24 cellular contexts compared by ENCODE assay signal in genomic region chr9:123283048-123283408, GRCh38.
"Had no signal": no experiment of that assay in that cellular context is flagged by ENCODE, and none has a peak within 500 bp of the region (broad histone marks: within the 10 kb centered on the region; RNA-seq: fewer than 3 reads in every experiment).

No MANE protein-coding gene starts in this region.

- H3K27ac Mint-ChIP-seq: activated CD4-positive, alpha-beta memory T cell treated with anti-CD3 and anti-CD28 coated beads, Interleukin-2, amount 10 ng/mL, durations not matched to agents 7 days and 5 days; activated CD4-positive, alpha-beta T cell treated with anti-CD3 and anti-CD28 coated beads, Interleukin-2, amount 10 ng/mL, durations not matched to agents 7 days and 5 days; activated naive CD4-positive, alpha-beta T cell treated with anti-CD3 and anti-CD28 coated beads, Interleukin-2, amount 50 U/mL, for 24 hours; activated T-helper 2 cell treated with anti-CD3 and anti-CD28 coated beads, Interferon-gamma antibody, Interleukin-2, Interleukin-4, amounts not matched to agents 10 μg/mL and 5 μg/mL and 100 μg/mL, durations not matched to agents 14 hours and 24 hours and 36 hours; natural killer cell; neural progenitor cell; stimulated activated naive B cell treated with anti-CD40 and anti-IgM and Interleukin-4, amounts not matched to agents 10 μg/mL and 1 μg/mL and 100 μg/mL, for 72 hours had no signal

- H3K27ac ChIP-seq: breast epithelium, lower lobe of right lung, neural progenitor cell, psoas muscle, stomach, tibial artery, upper lobe of right lung had no signal

- H3K36me3 ChIP-seq: breast epithelium, lower lobe of right lung, neural progenitor cell, stomach, tibial artery, upper lobe of right lung had no signal

- H3K4me1 ChIP-seq: breast epithelium, lower lobe of right lung, tibial artery, upper lobe of right lung had no signal

- H3K27me3 Mint-ChIP-seq: activated CD4-positive, alpha-beta T cell treated with anti-CD3 and anti-CD28 coated beads, Interleukin-2, amount 10 ng/mL, durations not matched to agents 7 days and 5 days; activated naive CD4-positive, alpha-beta T cell treated with anti-CD3 and anti-CD28 coated beads, Interleukin-2, amount 50 U/mL, for 24 hours; central memory CD8-positive, alpha-beta T cell; stimulated activated naive B cell treated with anti-CD40 and anti-IgM and Interleukin-4, amounts not matched to agents 10 μg/mL and 1 μg/mL and 100 μg/mL, for 72 hours had no signal

- DNase-seq: activated CD4-positive, alpha-beta memory T cell treated with anti-CD3 and anti-CD28 coated beads, Interleukin-2, amount 10 ng/mL, durations not matched to agents 7 days and 5 days; activated CD4-positive, alpha-beta T cell treated with anti-CD3 and anti-CD28 coated beads, Interleukin-2, amount 10 ng/mL, durations not matched to agents 7 days and 5 days; activated CD4-positive, CD25-positive, alpha-beta regulatory T cell treated with anti-CD3 and anti-CD28 coated beads, Interleukin-2, amount 50 U/mL, for 72 hours; activated T-cell treated with anti-CD3 and anti-CD28 coated beads, Interleukin-2, amount 50 U/mL, for 48 hours; effector memory CD4-positive, alpha-beta T cell; hippocampal formation; lower lobe of right lung; mesenchymal stem cell; natural killer cell; occipital lobe; psoas muscle; stimulated activated CD4-positive, alpha-beta T cell treated with anti-CD3 and anti-CD28 coated beads, Interleukin-15, amount 100 ng/mL, for 24 hours; stimulated activated CD4-positive, alpha-beta T cell treated with anti-CD3 and anti-CD28 coated beads, Interleukin-2, amount 100 ng/mL, for 24 hours; stimulated activated naive B cell treated with anti-CD40 and anti-IgM and Interleukin-4, amounts not matched to agents 10 μg/mL and 1 μg/mL and 100 μg/mL, for 72 hours; T-helper 2 cell; tibial artery; upper lobe of right lung had no signal

- H3K9me3 ChIP-seq: lower lobe of right lung, psoas muscle, tibial artery, upper lobe of right lung had no signal

- H3K27me3 ChIP-seq: breast epithelium, neural progenitor cell, stomach, upper lobe of right lung had no signal

- H3K4me2 ChIP-seq: neural progenitor cell had no signal

- H3K9me3 Mint-ChIP-seq: activated CD4-positive, alpha-beta memory T cell treated with anti-CD3 and anti-CD28 coated beads, Interleukin-2, amount 10 ng/mL, durations not matched to agents 7 days and 5 days; activated naive CD4-positive, alpha-beta T cell treated with anti-CD3 and anti-CD28 coated beads, Interleukin-2, amount 50 U/mL, for 24 hours; activated T-helper 2 cell treated with anti-CD3 and anti-CD28 coated beads, Interferon-gamma antibody, Interleukin-2, Interleukin-4, amounts not matched to agents 10 μg/mL and 5 μg/mL and 100 μg/mL, durations not matched to agents 14 hours and 24 hours and 36 hours; central memory CD8-positive, alpha-beta T cell; natural killer cell had no signal

- H3K36me3 Mint-ChIP-seq: natural killer cell; neural progenitor cell; stimulated activated naive B cell treated with anti-CD40 and anti-IgM and Interleukin-4, amounts not matched to agents 10 μg/mL and 1 μg/mL and 100 μg/mL, for 72 hours had no signal

- ATAC-seq: natural killer cell, psoas muscle had no signal

- H3K4me3 Mint-ChIP-seq: activated CD4-positive, alpha-beta memory T cell treated with anti-CD3 and anti-CD28 coated beads, Interleukin-2, amount 10 ng/mL, durations not matched to agents 7 days and 5 days; activated CD4-positive, alpha-beta T cell treated with anti-CD3 and anti-CD28 coated beads, Interleukin-2, amount 10 ng/mL, durations not matched to agents 7 days and 5 days; activated naive CD4-positive, alpha-beta T cell treated with anti-CD3 and anti-CD28 coated beads, Interleukin-2, amount 50 U/mL, for 24 hours; central memory CD8-positive, alpha-beta T cell; natural killer cell; neural progenitor cell; stimulated activated naive B cell treated with anti-CD40 and anti-IgM and Interleukin-4, amounts not matched to agents 10 μg/mL and 1 μg/mL and 100 μg/mL, for 72 hours had no signal

- H3K79me2 ChIP-seq: parathyroid adenoma had no signal

- H3K4me3 ChIP-seq: breast epithelium, lower lobe of right lung, neural progenitor cell, psoas muscle, stomach, tibial artery, upper lobe of right lung had no signal

- H2AFZ ChIP-seq: neural progenitor cell had no signal

- H3K4me1 Mint-ChIP-seq: activated CD4-positive, alpha-beta memory T cell treated with anti-CD3 and anti-CD28 coated beads, Interleukin-2, amount 10 ng/mL, durations not matched to agents 7 days and 5 days; activated CD4-positive, alpha-beta T cell treated with anti-CD3 and anti-CD28 coated beads, Interleukin-2, amount 10 ng/mL, durations not matched to agents 7 days and 5 days; central memory CD8-positive, alpha-beta T cell; natural killer cell had no signal
